In genomic region chr14:21496453-21496852, GRCh38 we compare ENCODE assay signal across 31 cellular contexts. TPM values are rescaled to one million over a fixed set of nuclear protein-coding genes. Genes with fewer than 3 reads are reported as not detected.
DNase-seq lines count a peak whose midpoint lies in the region; ATAC-seq, FAIRE-seq and TF ChIP-seq lines count a peak whose summit lies in the region.
"Had no signal": no experiment of that assay in that cellular context is flagged by ENCODE, and none has a peak within 500 bp of the region (broad histone marks: within the 10 kb centered on the region; RNA-seq: fewer than 3 reads in every experiment).

No MANE protein-coding gene starts in this region.

- H3K9me3 ChIP-seq in GM12878 (replicated peaks; ENCODE audit: control insufficient read depth, insufficient read depth, low read length), result no peaks in the 10 kb centered on the region
- no peaks in the 10 kb centered on the region for H3K9me3 ChIP-seq in smooth muscle cell (replicated peaks; ENCODE audit: low read depth)
- H3K9me3 ChIP-seq: BLaER1 treated with 17β-estradiol and CSF1 and Interleukin-3, amounts not matched to agents 10 nM and 100 nM; Caco-2; gastroesophageal sphincter; tibial nerve had no signal

- in situ Hi-C loops in GM12878 (cut with MboI), result no loop called here
- in situ Hi-C loops in GM13977 (cut with MboI; ENCODE audit: low pct_unique_long_range_greater_than_20kb, low sequenced_read_pairs, unreplicated experiment), result no loop called here

- RAD21 ChIA-PET in GM12878 (lab: Charles Lee; ENCODE audit: unreplicated experiment), result no interaction called here

- POLR2A ChIA-PET in GM12878 (lab: Charles Lee), result no interaction called here

- TF ChIP-seq CTCF in HFFc6 (IDR thresholded peaks at IDR 0.05) (no peak), GM12878 (IDR thresholded peaks at IDR 0.05 in 2 of 3, conservative IDR thresholded peaks at IDR 0.05 in 1 of 3; ENCODE audit: control insufficient read depth in 2 of 3, extremely low read depth in 1 of 3, insufficient read depth in 1 of 3, low read depth in 3 of 3, low read length in 3 of 3) (no peak), fibroblast of the aortic adventitia (IDR thresholded peaks at IDR 0.05; ENCODE audit: insufficient read depth, low read length) (no peak), nephron progenitor cell (IDR thresholded peaks at IDR 0.05) (no peak), GM13977 (IDR thresholded peaks at IDR 0.05; ENCODE audit: extremely low read depth, insufficient read depth, missing control alignments) (no peak), smooth muscle cell (IDR thresholded peaks at IDR 0.05; ENCODE audit: borderline replicate concordance, insufficient read depth, poor library complexity, severe bottlenecking) (no peak)

- H3K4me3 ChIP-seq in GM12878, result no peak overlapping the region
- H3K4me3 ChIP-seq in fibroblast of the aortic adventitia (ENCODE audit: low read depth, low read length), result no peak overlapping the region
- no peak overlapping the region for H3K4me3 ChIP-seq in smooth muscle cell
- H3K4me3 ChIP-seq: BLaER1 treated with 17β-estradiol and CSF1 and Interleukin-3, amounts not matched to agents 10 nM and 100 nM; gastroesophageal sphincter; hepatocyte; PC-9; skin epidermis; tibial nerve had no signal

- FAIRE-seq in GM12878 (lab: Jason Lieb, UNC), result peak; percentile 13
- FAIRE-seq: HTR-8/SVneo had no signal

- intact Hi-C loops in GM12878 (cut with micrococcal nuclease; ENCODE audit: unreplicated experiment), result no loop called here

- TF ChIP-seq EP300 in GM12878 (IDR thresholded peaks at IDR 0.05; ENCODE audit: borderline replicate concordance in 1 of 2, control insufficient read depth in 1 of 2, low read depth in 2 of 2, low read length in 2 of 2), result no peak

- TF ChIP-seq RAD21 in GM12878 (IDR thresholded peaks at IDR 0.05; ENCODE audit: insufficient read depth, low read depth, low read length), result no peak

- H3K4me3 Mint-ChIP-seq in HFFc6, result no peak overlapping the region
- no peak overlapping the region for H3K4me3 Mint-ChIP-seq in nephron progenitor cell
- H3K4me3 Mint-ChIP-seq: natural killer cell had no signal

- H3K4me1 Mint-ChIP-seq in HFFc6 (ENCODE audit: low read depth) (peaks cover 18% of the 10 kb centered on the region), nephron progenitor cell (peaks cover 21% of the 10 kb centered on the region)

- H3K36me3 Mint-ChIP-seq in HFFc6 (ENCODE audit: low read depth) (peaks cover 32% of the 10 kb centered on the region), nephron progenitor cell (ENCODE audit: low read depth) (peaks cover 77% of the 10 kb centered on the region)

- TF ChIP-seq POLR2A in GM12878 (IDR thresholded peaks at IDR 0.05; ENCODE audit: low read depth, low read length), result no peak

- H3K9ac ChIP-seq in GM12878 (ENCODE audit: control insufficient read depth, insufficient read depth, low read length), result no peak overlapping the region
- no peak overlapping the region for H3K9ac ChIP-seq in smooth muscle cell (ENCODE audit: low read depth)
- H3K9ac ChIP-seq: BLaER1 treated with 17β-estradiol and CSF1 and Interleukin-3, amounts not matched to agents 10 nM and 100 nM had no signal

- no peak overlapping the region for H2AFZ ChIP-seq in GM12878 (ENCODE audit: control insufficient read depth, low read depth, low read length)
- H2AFZ ChIP-seq in smooth muscle cell (ENCODE audit: low read depth), result no peak overlapping the region
- H2AFZ ChIP-seq: hepatocyte, PC-9 had no signal

- H3K27ac Mint-ChIP-seq in HFFc6 (peak overlapping the region; percentile 40), nephron progenitor cell (peak overlapping the region; percentile 40)

- H3K4me2 ChIP-seq in GM12878 (ENCODE audit: control insufficient read depth, insufficient read depth) (no peak overlapping the region), smooth muscle cell (no peak overlapping the region)
- H3K4me2 ChIP-seq: BLaER1 treated with 17β-estradiol and CSF1 and Interleukin-3, amounts not matched to agents 10 nM and 100 nM; hepatocyte; PC-9 had no signal

- H3K9me3 Mint-ChIP-seq in HFFc6 (no peaks in the 10 kb centered on the region), nephron progenitor cell (no peaks in the 10 kb centered on the region)
- H3K9me3 Mint-ChIP-seq: natural killer cell had no signal

- H3F3A ChIP-seq in smooth muscle cell (ENCODE audit: low read depth), result peaks cover 17% of the 10 kb centered on the region

- no peaks in the 10 kb centered on the region for H3K27me3 ChIP-seq in GM12878 (replicated peaks in 1 of 2; ENCODE audit: control insufficient read depth in 2 of 2, insufficient read depth in 2 of 2, low read length in 1 of 2)
- no peaks in the 10 kb centered on the region for H3K27me3 ChIP-seq in smooth muscle cell (ENCODE audit: low read depth)
- H3K27me3 ChIP-seq: BLaER1 treated with 17β-estradiol and CSF1 and Interleukin-3, amounts not matched to agents 10 nM and 100 nM; gastroesophageal sphincter; hepatocyte; tibial nerve had no signal

- DNase-seq in HFFc6 (no peak), GM12878 (ENCODE audit: low read depth, low spot score) (no peak), fibroblast of the aortic adventitia (ENCODE audit: low read depth) (peak; percentile 57), nephron progenitor cell (no peak), GM13977 (ENCODE audit: low spot score) (no peak), smooth muscle cell (lab: John Stamatoyannopoulos, UW; ENCODE audit: unreplicated experiment) (no peak), NCI-H1694 (lab: John Stamatoyannopoulos, UW) (no peak), GF-D8 (lab: John Stamatoyannopoulos, UW) (no peak)
- DNase-seq: activated CD4-positive, alpha-beta T cell treated with anti-CD3 and anti-CD28 coated beads for 48 hours; activated CD8-positive, alpha-beta memory T cell treated with anti-CD3 and anti-CD28 coated beads for 24 hours; activated effector memory CD4-positive, alpha-beta T cell treated with anti-CD3 and anti-CD28 coated beads, Interleukin-2, amount 50 U/mL, for 16 hours; Caco-2; DMS79; KG1; left colon; midbrain; MM.1S; natural killer cell; NCI-H2107; NCI-H510A treated with DMSO at 0.1 percent for 48 hours; PC-9; SHP77; stimulated activated CD4-positive, alpha-beta T cell treated with anti-CD3 and anti-CD28 coated beads, Interleukin-1b, Interleukin-23, amount 100 ng/mL, for 48 hours; stimulated activated CD8-positive, alpha-beta memory T cell treated with anti-CD3 and anti-CD28 coated beads, Interleukin-4, amount 100 ng/mL, for 48 hours had no signal

- no peaks in the 10 kb centered on the region for H3K79me2 ChIP-seq in GM12878 (ENCODE audit: control insufficient read depth, insufficient read depth, low read length)
- H3K79me2 ChIP-seq in smooth muscle cell (ENCODE audit: low read depth), result no peaks in the 10 kb centered on the region
- H3K79me2 ChIP-seq: hepatocyte had no signal

- H3K27me3 Mint-ChIP-seq in HFFc6 (ENCODE audit: insufficient read depth), result no peaks in the 10 kb centered on the region; the same call in 1 of the 2 replicates
- no peaks in the 10 kb centered on the region for H3K27me3 Mint-ChIP-seq in nephron progenitor cell (ENCODE audit: low read depth, poor library complexity)

- ATAC-seq in GM12878, result no peak
- ATAC-seq: gastroesophageal sphincter, HCT116, left colon, natural killer cell had no signal

- H3K36me3 ChIP-seq in GM12878 (ENCODE audit: control insufficient read depth in 2 of 2, insufficient read depth in 2 of 2, low read length in 1 of 2) (peaks cover 8 to 31% of the 10 kb centered on the region in 2 experiments), smooth muscle cell (ENCODE audit: low read depth) (peaks cover 29% of the 10 kb centered on the region)

- no TSS peak for BruUV-seq in GM12878 (replicated peaks; lab: Mats Ljungman, UMichigan)

- CTCF ChIA-PET in GM12878 (lab: Yijun Ruan, JAX), result interaction anchor here (1.1 to 7.8 kb wide), 5 partner anchors 20 to 428 kb away, joined by 3 to 207 read pairs (median 15); partner anchors contain the start of genes RAB2B and TOX4

- no peak overlapping the region for H3K27ac ChIP-seq in GM12878 (ENCODE audit: control insufficient read depth, insufficient read depth)
- no peak overlapping the region for H3K27ac ChIP-seq in smooth muscle cell (ENCODE audit: low read depth)
- H3K27ac ChIP-seq: BLaER1 treated with 17β-estradiol and CSF1 and Interleukin-3, amounts not matched to agents 10 nM and 100 nM; gastroesophageal sphincter; hepatocyte; skin epidermis; tibial nerve had no signal

- H3K4me1 ChIP-seq in GM12878 (ENCODE audit: control insufficient read depth, insufficient read depth, low read length) (no peaks in the 10 kb centered on the region), smooth muscle cell (ENCODE audit: low read depth) (no peaks in the 10 kb centered on the region)
- H3K4me1 ChIP-seq: BLaER1 treated with 17β-estradiol and CSF1 and Interleukin-3, amounts not matched to agents 10 nM and 100 nM; gastroesophageal sphincter; tibial nerve had no signal

- SMC1A ChIA-PET in GM12878 (lab: Charles Lee; ENCODE audit: uncharacterized antibody, unreplicated experiment), result interaction anchor here (0.9 to 3.4 kb wide), 2 partner anchors 26 to 46 kb away, joined by 3 to 12 read pairs; no protein-coding TSS in a partner anchor

- 96% methylated on average over 2 of the region's 2 CpGs for WGBS in GM12878 (ENCODE audit: insufficient coverage, insufficient replicate concordance, low lambda C conversion rate, missing lambda C conversion rate)
- 98% methylated on average over 2 of the region's 2 CpGs for WGBS in smooth muscle cell (ENCODE audit: low lambda C conversion rate)

- no peaks in the 10 kb centered on the region for H4K20me1 ChIP-seq in GM12878 (ENCODE audit: control insufficient read depth, insufficient read depth)
- H4K20me1 ChIP-seq in smooth muscle cell (ENCODE audit: low read depth), result no peaks in the 10 kb centered on the region

RNA-seq across cellular contexts. Expression of gene METTL3, which starts 14.7 kb away (rescaled TPM):
- 10 to 100 TPM; 28.8 to 37.5 (median 30.3) TPM for total RNA-seq in HFFc6 (2021; fragmentation: NEBNext Ultra II Directional; extraction: Animal tissue kit (Norgen Biotek cat#: 25700))
- 281 and 328 TPM in 2 replicates for total RNA-seq in GM12878 (2013; cell fraction: nucleolus; rRNA removed)
- total RNA-seq in GM12878 (2014; rRNA removed) (66.3 and 79.6 TPM in 2 replicates), GM12878 (2014; rRNA removed; fragmentation: Illumina TruSeq; extraction: Trizol) (54.8 and 56.5 TPM in 2 replicates), GM12878 (2021) (56.6 and 63.9 TPM in 2 replicates), fibroblast of the aortic adventitia (ENCODE audit: low replicate concordance) (27.7 and 36.2 TPM in 2 replicates), smooth muscle cell (37.6 and 43.6 TPM in 2 replicates)
- 37.9 TPM for polyA plus RNA-seq in GM12878 (2011; ENCODE audit: low read depth)
- polyA plus RNA-seq in GM12878 (2011; rRNA removed) (147 and 165 TPM in 2 replicates), GM12878 (2014; fragmentation: Illumina TruSeq; extraction: Trizol) (69.4 and 71.4 TPM in 2 replicates), GM12878 (2014; fragmentation: Nextera tagmentation; extraction: Ambion mirVana) (10 to 100 TPM; 32.8 to 36.0 TPM), GM12878 (2014; rRNA removed) (82.5 and 83.9 TPM in 2 replicates), GM12878 (2016; fragmentation: Nextera tagmentation; extraction: Ambion mirVana) (10 to 100 TPM; 64.7 to 70.9 TPM), smooth muscle cell (25.5 and 29.7 TPM in 2 replicates)
- polyA plus RNA-seq in GM12878 (2011; cell fraction: cytosol; rRNA removed), result 126 and 137 TPM in 2 replicates
- polyA plus RNA-seq in GM12878 (2011; cell fraction: nucleus; rRNA removed), result 573 and 682 TPM in 2 replicates
- 46.9 and 50.9 TPM in 2 replicates for polyA plus RNA-seq in GM12878 (2012)
- 106 and 127 TPM in 2 replicates for polyA minus RNA-seq in GM12878 (2011; rRNA and poly(A)+ RNA removed)
- polyA minus RNA-seq in GM12878 (2011; cell fraction: cytosol; rRNA and poly(A)+ RNA removed), result 24.3 and 36.8 TPM in 2 replicates
- 93.9 and 122 TPM in 2 replicates for polyA minus RNA-seq in GM12878 (2011; cell fraction: nucleus; rRNA and poly(A)+ RNA removed)

RNA-seq across cellular contexts. Expression of gene TOX4, which starts 19.5 kb away (rescaled TPM):
- 10 to 100 TPM; 79.8 to 96.3 (median 88.5) TPM for total RNA-seq in HFFc6 (2021; fragmentation: NEBNext Ultra II Directional; extraction: Animal tissue kit (Norgen Biotek cat#: 25700))
- 49.4 and 57.4 TPM in 2 replicates for total RNA-seq in GM12878 (2013; cell fraction: nucleolus; rRNA removed)
- 17.1 and 18.4 TPM in 2 replicates for total RNA-seq in GM12878 (2014; rRNA removed)
- total RNA-seq in GM12878 (2014; rRNA removed; fragmentation: Illumina TruSeq; extraction: Trizol), result 26.0 and 27.4 TPM in 2 replicates
- total RNA-seq in GM12878 (2021), result 53.8 and 55.5 TPM in 2 replicates
- polyA plus RNA-seq in GM12878 (2011; ENCODE audit: low read depth), result 58.9 TPM
- polyA plus RNA-seq in GM12878 (2011; rRNA removed), result 70.3 and 113 TPM in 2 replicates
- polyA plus RNA-seq in GM12878 (2011; cell fraction: cytosol; rRNA removed), result 88.9 and 111 TPM in 2 replicates
- 61.4 and 80.7 TPM in 2 replicates for polyA plus RNA-seq in GM12878 (2011; cell fraction: nucleus; rRNA removed)
- 39.8 and 70.7 TPM in 2 replicates for polyA plus RNA-seq in GM12878 (2012)
- 59.8 and 74.8 TPM in 2 replicates for polyA plus RNA-seq in GM12878 (2014; fragmentation: Illumina TruSeq; extraction: Trizol)
- polyA plus RNA-seq in GM12878 (2014; fragmentation: Nextera tagmentation; extraction: Ambion mirVana), result 10 to 100 TPM; 54.7 to 55.5 TPM
- polyA plus RNA-seq in GM12878 (2014; rRNA removed), result 53.1 and 54.8 TPM in 2 replicates
- 10 to 100 TPM; 54.8 to 57.8 TPM for polyA plus RNA-seq in GM12878 (2016; fragmentation: Nextera tagmentation; extraction: Ambion mirVana)
- polyA minus RNA-seq in GM12878 (2011; rRNA and poly(A)+ RNA removed), result 103 and 114 TPM in 2 replicates
- 15.1 and 27.9 TPM in 2 replicates for polyA minus RNA-seq in GM12878 (2011; cell fraction: cytosol; rRNA and poly(A)+ RNA removed)
- 18.7 and 29.6 TPM in 2 replicates for polyA minus RNA-seq in GM12878 (2011; cell fraction: nucleus; rRNA and poly(A)+ RNA removed)
- 21.1 and 37.2 TPM in 2 replicates for total RNA-seq in fibroblast of the aortic adventitia (ENCODE audit: low replicate concordance)
- 31.9 and 33.9 TPM in 2 replicates for total RNA-seq in smooth muscle cell
- 54.5 and 58.4 TPM in 2 replicates for polyA plus RNA-seq in smooth muscle cell

RNA-seq across cellular contexts. Expression of gene RAB2B, which starts 19.7 kb away (rescaled TPM):
- total RNA-seq in HFFc6 (2021; fragmentation: NEBNext Ultra II Directional; extraction: Animal tissue kit (Norgen Biotek cat#: 25700)), result 10 to 100 TPM; 20.2 to 22.9 (median 21.3) TPM
- 60.8 and 71.3 TPM in 2 replicates for total RNA-seq in GM12878 (2013; cell fraction: nucleolus; rRNA removed)
- total RNA-seq in GM12878 (2014; rRNA removed) (10.5 and 13.1 TPM in 2 replicates), GM12878 (2014; rRNA removed; fragmentation: Illumina TruSeq; extraction: Trizol) (18.8 and 19.9 TPM in 2 replicates), GM12878 (2021) (14.5 and 18.4 TPM in 2 replicates), fibroblast of the aortic adventitia (ENCODE audit: low replicate concordance) (7.8 and 28.1 TPM in 2 replicates), smooth muscle cell (30.4 and 36.0 TPM in 2 replicates)
- polyA plus RNA-seq in GM12878 (2011; ENCODE audit: low read depth), result 14.8 TPM
- polyA plus RNA-seq in GM12878 (2011; rRNA removed) (45.1 and 57.7 TPM in 2 replicates), GM12878 (2014; fragmentation: Illumina TruSeq; extraction: Trizol) (19.4 and 26.2 TPM in 2 replicates), GM12878 (2014; fragmentation: Nextera tagmentation; extraction: Ambion mirVana) (1 to 10 TPM; 5.6 to 9.8 TPM), GM12878 (2014; rRNA removed) (16.4 and 18.8 TPM in 2 replicates), GM12878 (2016; fragmentation: Nextera tagmentation; extraction: Ambion mirVana) (10 to 100 TPM in 1 of 2 experiments, 1 to 10 TPM in 1; 9.6 to 10.3 TPM), smooth muscle cell (15.3 and 15.4 TPM in 2 replicates)
- 22.4 and 26.5 TPM in 2 replicates for polyA plus RNA-seq in GM12878 (2011; cell fraction: cytosol; rRNA removed)
- polyA plus RNA-seq in GM12878 (2011; cell fraction: nucleus; rRNA removed), result 37.8 and 42.7 TPM in 2 replicates
- polyA plus RNA-seq in GM12878 (2012), result 20.1 and 20.4 TPM in 2 replicates
- polyA minus RNA-seq in GM12878 (2011; rRNA and poly(A)+ RNA removed), result 36.3 and 51.9 TPM in 2 replicates
- polyA minus RNA-seq in GM12878 (2011; cell fraction: cytosol; rRNA and poly(A)+ RNA removed), result 8.3 and 8.5 TPM in 2 replicates
- polyA minus RNA-seq in GM12878 (2011; cell fraction: nucleus; rRNA and poly(A)+ RNA removed), result 12.0 and 17.5 TPM in 2 replicates

RNA-seq across cellular contexts. Expression of gene SALL2, which starts 29.7 kb away (rescaled TPM):
- total RNA-seq in HFFc6 (2021; fragmentation: NEBNext Ultra II Directional; extraction: Animal tissue kit (Norgen Biotek cat#: 25700)), result 1 to 10 TPM in 3 of 6 experiments, under 1 TPM in 3; 0.51 to 2.0 (median 0.99) TPM
- total RNA-seq in GM12878 (2013; cell fraction: nucleolus; rRNA removed), result 2.6 and 3.5 TPM in 2 replicates
- 1.5 and 1.6 TPM in 2 replicates for total RNA-seq in GM12878 (2014; rRNA removed)
- 1.7 and 1.8 TPM in 2 replicates for total RNA-seq in GM12878 (2014; rRNA removed; fragmentation: Illumina TruSeq; extraction: Trizol)
- 6.2 and 6.3 TPM in 2 replicates for total RNA-seq in GM12878 (2021)
- polyA plus RNA-seq in GM12878 (2011; ENCODE audit: low read depth), result 1.8 TPM
- 2.0 and 2.6 TPM in 2 replicates for polyA plus RNA-seq in GM12878 (2011; rRNA removed)
- polyA plus RNA-seq in GM12878 (2011; cell fraction: cytosol; rRNA removed), result 2.5 and 3.7 TPM in 2 replicates
- polyA plus RNA-seq in GM12878 (2011; cell fraction: nucleus; rRNA removed), result 3.6 and 4.6 TPM in 2 replicates
- polyA plus RNA-seq in GM12878 (2012), result 2.5 and 2.6 TPM in 2 replicates
- 4.7 and 5.1 TPM in 2 replicates for polyA plus RNA-seq in GM12878 (2014; fragmentation: Illumina TruSeq; extraction: Trizol)
- 1 to 10 TPM; 1.9 to 2.3 TPM for polyA plus RNA-seq in GM12878 (2014; fragmentation: Nextera tagmentation; extraction: Ambion mirVana)
- polyA plus RNA-seq in GM12878 (2014; rRNA removed), result 3.4 and 4.5 TPM in 2 replicates
- 1 to 10 TPM; 1.6 to 1.7 TPM for polyA plus RNA-seq in GM12878 (2016; fragmentation: Nextera tagmentation; extraction: Ambion mirVana)
- 2.7 and 4.1 TPM in 2 replicates for polyA minus RNA-seq in GM12878 (2011; rRNA and poly(A)+ RNA removed)
- polyA minus RNA-seq in GM12878 (2011; cell fraction: cytosol; rRNA and poly(A)+ RNA removed), result 0.80 and 2.0 TPM in 2 replicates
- 2.4 and 3.0 TPM in 2 replicates for polyA minus RNA-seq in GM12878 (2011; cell fraction: nucleus; rRNA and poly(A)+ RNA removed)
- total RNA-seq in fibroblast of the aortic adventitia (ENCODE audit: low replicate concordance), result 5.3 and 9.0 TPM in 2 replicates
- total RNA-seq in smooth muscle cell, result 4.5 and 5.9 TPM in 2 replicates
- polyA plus RNA-seq in smooth muscle cell, result 4.5 and 6.7 TPM in 2 replicates

RNA-seq across cellular contexts. Expression of gene CHD8, which starts 40.5 kb away (rescaled TPM):
- 10 to 100 TPM; 63.5 to 78.6 (median 70.9) TPM for total RNA-seq in HFFc6 (2021; fragmentation: NEBNext Ultra II Directional; extraction: Animal tissue kit (Norgen Biotek cat#: 25700))
- 181 and 186 TPM in 2 replicates for total RNA-seq in GM12878 (2013; cell fraction: nucleolus; rRNA removed)
- 59.8 and 61.2 TPM in 2 replicates for total RNA-seq in GM12878 (2014; rRNA removed)
- 50.8 and 53.6 TPM in 2 replicates for total RNA-seq in GM12878 (2014; rRNA removed; fragmentation: Illumina TruSeq; extraction: Trizol)
- 79.5 and 80.7 TPM in 2 replicates for total RNA-seq in GM12878 (2021)
- polyA plus RNA-seq in GM12878 (2011; ENCODE audit: low read depth), result 33.1 TPM
- 15.4 and 23.3 TPM in 2 replicates for polyA plus RNA-seq in GM12878 (2011; rRNA removed)
- polyA plus RNA-seq in GM12878 (2011; cell fraction: cytosol; rRNA removed), result 33.4 and 34.9 TPM in 2 replicates
- polyA plus RNA-seq in GM12878 (2011; cell fraction: nucleus; rRNA removed), result 84.8 and 98.6 TPM in 2 replicates
- 36.9 and 73.3 TPM in 2 replicates for polyA plus RNA-seq in GM12878 (2012)
- polyA plus RNA-seq in GM12878 (2014; fragmentation: Illumina TruSeq; extraction: Trizol), result 52.1 and 60.4 TPM in 2 replicates
- 10 to 100 TPM; 20.2 to 28.2 TPM for polyA plus RNA-seq in GM12878 (2014; fragmentation: Nextera tagmentation; extraction: Ambion mirVana)
- polyA plus RNA-seq in GM12878 (2014; rRNA removed), result 31.1 and 34.2 TPM in 2 replicates
- polyA plus RNA-seq in GM12878 (2016; fragmentation: Nextera tagmentation; extraction: Ambion mirVana), result 10 to 100 TPM; 32.8 to 38.2 TPM
- 65.5 and 76.4 TPM in 2 replicates for polyA minus RNA-seq in GM12878 (2011; rRNA and poly(A)+ RNA removed)
- 34.2 and 35.8 TPM in 2 replicates for polyA minus RNA-seq in GM12878 (2011; cell fraction: cytosol; rRNA and poly(A)+ RNA removed)
- 40.1 and 78.9 TPM in 2 replicates for polyA minus RNA-seq in GM12878 (2011; cell fraction: nucleus; rRNA and poly(A)+ RNA removed)
- 59.8 and 72.7 TPM in 2 replicates for total RNA-seq in fibroblast of the aortic adventitia (ENCODE audit: low replicate concordance)
- 52.9 and 57.1 TPM in 2 replicates for total RNA-seq in smooth muscle cell
- polyA plus RNA-seq in smooth muscle cell, result 25.0 and 36.3 TPM in 2 replicates
